In genomic region chr22:44133901-44134511, GRCh38 we compare ENCODE assay signal across 15 cellular contexts. TPM values are rescaled to one million over a fixed set of nuclear protein-coding genes. Genes with fewer than 3 reads are reported as not detected.
A peak's percentile ranks its signal among the peaks of the same experiment; 100 is the strongest.
DNase-seq lines count a peak whose midpoint lies in the region; ATAC-seq and TF ChIP-seq lines count a peak whose summit lies in the region.
"Had no signal": no experiment of that assay in that cellular context is flagged by ENCODE, and none has a peak within 500 bp of the region (broad histone marks: within the 10 kb centered on the region; RNA-seq: fewer than 3 reads in every experiment).

No MANE protein-coding gene starts in this region.

- no peak overlapping the region for H3K4me3 ChIP-seq in sigmoid colon
- H3K4me3 ChIP-seq: GM23248, stomach had no signal

- peak overlapping the region in 1 of 4 donors; percentile 28 for H3K27ac ChIP-seq in sigmoid colon
- H3K27ac ChIP-seq: C4-2B, GM23248 had no signal

- intact Hi-C loops in left ventricle myocardium superior (cut with micrococcal nuclease) = loop anchor here (10.0 kb wide), 1 partner anchor 49 kb away; no protein-coding TSS in a partner anchor
- intact Hi-C loops in sigmoid colon (cut with DNase I) = no loop called here

- no peak for TF ChIP-seq POLR2A in sigmoid colon (IDR thresholded peaks at IDR 0.05)

- no peaks in the 10 kb centered on the region for H3K4me1 ChIP-seq in sigmoid colon
- H3K4me1 ChIP-seq: stomach had no signal

- peak; percentile 19 for ATAC-seq in left ventricle myocardium superior
- ATAC-seq: activated T-helper 17 cell treated with anti-CD3 and anti-CD28 coated beads, Interleukin-2, amount 50 U/mL, for 72 hours had no signal

- peaks cover 0 to 31% (median 18%) of the 10 kb centered on the region in 4 donors for H3K36me3 ChIP-seq in sigmoid colon

- peaks cover 0 to 10% (median 3%) of the 10 kb centered on the region in 4 donors for H3K9me3 ChIP-seq in sigmoid colon

- DNase-seq in EH (ENCODE audit: low read depth) = peak; percentile 88
- peak; percentile 95 for DNase-seq in UCSD-AML1 (lab: John Stamatoyannopoulos, UW; ENCODE audit: unreplicated experiment)
- no peak for DNase-seq in left ventricle myocardium superior
- DNase-seq in sigmoid colon = peak; percentile 70
- DNase-seq in stimulated activated CD4-positive, alpha-beta T cell treated with anti-CD3 and anti-CD28 coated beads, Interleukin-2, amount 100 ng/mL, for 48 hours = no peak
- DNase-seq in D341Med (ENCODE audit: low spot score) = no peak
- no peak for DNase-seq in iPS-NIHi11 (ENCODE audit: low spot score)
- no peak for DNase-seq in activated naive CD4-positive, alpha-beta T cell treated with anti-CD3 and anti-CD28 coated beads, Interleukin-2, amount 50 U/mL, for 16 hours
- DNase-seq: activated CD4-positive, alpha-beta T cell treated with anti-CD3 and anti-CD28 coated beads, Interleukin-2, amount 50 U/mL, for 4 hours; Karpas-422; stomach had no signal

- no peaks in the 10 kb centered on the region for H3K27me3 ChIP-seq in sigmoid colon
- H3K27me3 ChIP-seq: stomach had no signal

- WGBS in sigmoid colon, 2 donors = 43 to 73% methylated on average over 20 of the region's 20 CpGs

- no peak for TF ChIP-seq EP300 in sigmoid colon (IDR thresholded peaks at IDR 0.05)

- no peak for TF ChIP-seq CTCF in sigmoid colon (IDR thresholded peaks at IDR 0.05)

RNA-seq across cellular contexts. Expression of gene PARVG, which starts 46.7 kb away (rescaled TPM):
- total RNA-seq in left ventricle myocardium superior (3.5 TPM), sigmoid colon (10 to 100 TPM in 2 of 4 donors, 1 to 10 TPM in 2; 8.9 to 65.1 (median 12.3) TPM)
- 10 to 100 TPM in 1 of 3 donors, 1 to 10 TPM in 2; 3.0 to 42.5 (median 4.4) TPM for polyA plus RNA-seq in sigmoid colon
- total RNA-seq: GM23248, pulmonary artery endothelial cell had no signal
- polyA plus RNA-seq: GM23248 had no signal

Comparison
In these comparisons a context has a peak if more than half of its experiments do, and no peak if none do; other contexts are left out.
1. DNase-seq: peak in EH (single experiment), UCSD-AML1 (single experiment) and sigmoid colon (single experiment); none in left ventricle myocardium superior (single experiment), stimulated activated CD4-positive, alpha-beta T cell treated with anti-CD3 and anti-CD28 coated beads, Interleukin-2, amount 100 ng/mL, for 48 hours (0 of 2), D341Med (single experiment), iPS-NIHi11 (single experiment) and activated naive CD4-positive, alpha-beta T cell treated with anti-CD3 and anti-CD28 coated beads, Interleukin-2, amount 50 U/mL, for 16 hours (single experiment).